8 cellular contexts compared by ENCODE assay signal in genomic region chr11:125874556-125875124, GRCh38. TPM values are rescaled to one million over a fixed set of nuclear protein-coding genes. Genes with fewer than 3 reads are reported as not detected.
DNase-seq lines count a peak whose midpoint lies in the region; ATAC-seq and TF ChIP-seq lines count a peak whose summit lies in the region.

No MANE protein-coding gene starts in this region.

- H3K4me1 ChIP-seq in mucosa of descending colon (ENCODE audit: low read depth) = no peaks in the 10 kb centered on the region
- no peaks in the 10 kb centered on the region for H3K4me1 ChIP-seq in thyroid gland

- H3K27ac Mint-ChIP-seq in activated CD4-positive, alpha-beta T cell treated with anti-CD3 and anti-CD28 coated beads for 36 hours = no peak overlapping the region

- TF ChIP-seq CTCF in AG04449 (IDR thresholded peaks at IDR 0.05; ENCODE audit: insufficient read depth, low read length, missing control alignments) = peak; percentile 81
- TF ChIP-seq CTCF in GM12873 (IDR thresholded peaks at IDR 0.05; ENCODE audit: insufficient read depth, low read depth, low read length, missing control alignments) = peak; percentile 88
- peak; percentile 42 for TF ChIP-seq CTCF in mucosa of descending colon (IDR thresholded peaks at IDR 0.05)
- peak; percentile 25 to 78 (median 62) for TF ChIP-seq CTCF in thyroid gland (IDR thresholded peaks at IDR 0.05)

- DNase-seq in AG04449 (ENCODE audit: low read depth, low spot score) (no peak), NCI-H2227 (lab: John Stamatoyannopoulos, UW; ENCODE audit: unreplicated experiment) (peak; percentile 77), erythroblast (lab: John Stamatoyannopoulos, UW) (peak; percentile 52 to 76), mucosa of descending colon (peak in 1 of 3 donors; percentile 83), thyroid gland (peak; percentile 48 to 49)
- DNase-seq in activated CD4-positive, alpha-beta T cell treated with anti-CD3 and anti-CD28 coated beads for 36 hours = peak; percentile 70

- WGBS in thyroid gland, 2 donors = 11% methylated on average over 8 of the region's 8 CpGs

- no peak overlapping the region for H3K27ac ChIP-seq in thyroid gland

- ATAC-seq in HG03045 (IDR thresholded peaks at IDR 0.05; ENCODE audit: unreplicated experiment) (peak; percentile 77), mucosa of descending colon (peak; percentile 78)
- peak; percentile 85 for ATAC-seq in activated CD4-positive, alpha-beta T cell treated with anti-CD3 and anti-CD28 coated beads for 36 hours

- no peaks in the 10 kb centered on the region for H3K4me1 Mint-ChIP-seq in activated CD4-positive, alpha-beta T cell treated with anti-CD3 and anti-CD28 coated beads for 36 hours

- H3K4me3 Mint-ChIP-seq in activated CD4-positive, alpha-beta T cell treated with anti-CD3 and anti-CD28 coated beads for 36 hours = no peak overlapping the region

- H3K27me3 Mint-ChIP-seq in activated CD4-positive, alpha-beta T cell treated with anti-CD3 and anti-CD28 coated beads for 36 hours = peaks cover 2% of the 10 kb centered on the region

- TF ChIP-seq POLR2A in erythroblast (IDR thresholded peaks at IDR 0.05; ENCODE audit: low read length) (no peak), thyroid gland (IDR thresholded peaks at IDR 0.05) (no peak)

- POLR2A ChIA-PET in AG04449 (lab: Yijun Ruan, JAX) = no interaction called here
- POLR2A ChIA-PET in activated CD4-positive, alpha-beta T cell treated with anti-CD3 and anti-CD28 coated beads for 36 hours (lab: Charles Lee) = no interaction called here

- peaks cover 5% of the 10 kb centered on the region for H3K9me3 Mint-ChIP-seq in activated CD4-positive, alpha-beta T cell treated with anti-CD3 and anti-CD28 coated beads for 36 hours (ENCODE audit: low read depth)

- no peaks in the 10 kb centered on the region for H3K36me3 ChIP-seq in mucosa of descending colon (ENCODE audit: low read depth)
- no peaks in the 10 kb centered on the region for H3K36me3 ChIP-seq in thyroid gland

- H3K4me3 ChIP-seq in AG04449 (ENCODE audit: low read depth, low read length) (no peak overlapping the region), mucosa of descending colon (no peak overlapping the region), thyroid gland (replicated peaks in 1 of 3) (no peak overlapping the region)

- H3K27me3 ChIP-seq in thyroid gland = no peaks in the 10 kb centered on the region

- H3K36me3 Mint-ChIP-seq in activated CD4-positive, alpha-beta T cell treated with anti-CD3 and anti-CD28 coated beads for 36 hours (ENCODE audit: low read depth) = no peaks in the 10 kb centered on the region

- CTCF ChIA-PET in AG04449 (lab: Yijun Ruan, JAX) = interaction anchor here (0.5 to 1.7 kb wide), 12 partner anchors 9 to 913 kb away, joined by 3 to 9 read pairs (median 3); partner anchors contain the start of gene HYLS1
- CTCF ChIA-PET in activated CD4-positive, alpha-beta T cell treated with anti-CD3 and anti-CD28 coated beads for 36 hours (lab: Charles Lee) = interaction anchor here (0.6 to 1.4 kb wide), 7 partner anchors 11 to 1002 kb away, joined by 3 to 4 read pairs (median 3); no protein-coding TSS in a partner anchor

- H3K9me3 ChIP-seq in mucosa of descending colon (no peaks in the 10 kb centered on the region), thyroid gland (no peaks in the 10 kb centered on the region)

- intact Hi-C loops in activated CD4-positive, alpha-beta T cell treated with anti-CD3 and anti-CD28 coated beads for 36 hours (cut with DNase I, micrococcal nuclease) = loop anchor here (1.0 to 10.0 kb wide), 5 partner anchors 150 to 710 kb away; partner anchors contain the start of genes CHEK1 (in 1 of the 2) and PKNOX2 (in 1 of the 2)
- intact Hi-C loops in mucosa of descending colon (cut with DNase I, micrococcal nuclease) (loop anchor here in 1 of 2 donors (5.0 kb wide), 1 partner anchor 352 kb away; no protein-coding TSS in a partner anchor), thyroid gland (cut with DNase I) (loop anchor here (5.0 to 10.0 kb wide), 2 partner anchors 152 to 250 kb away; partner anchors contain the start of gene CHEK1)

RNA-seq across cellular contexts. Expression of gene HYLS1, which starts 12.8 kb away (rescaled TPM):
- 1 to 10 TPM; 7.2 to 9.3 TPM for total RNA-seq in activated CD4-positive, alpha-beta T cell treated with anti-CD3 and anti-CD28 coated beads for 36 hours
- 1 to 10 TPM; 4.6 to 7.5 (median 7.1) TPM for total RNA-seq in mucosa of descending colon
- total RNA-seq in thyroid gland = 1 to 10 TPM; 1.6 to 6.9 (median 3.0) TPM

RNA-seq across cellular contexts. Expression of gene PUS3, which starts 28.4 kb away (rescaled TPM):
- 10 to 100 TPM; 14.3 to 19.9 TPM for total RNA-seq in activated CD4-positive, alpha-beta T cell treated with anti-CD3 and anti-CD28 coated beads for 36 hours
- total RNA-seq in mucosa of descending colon = 10 to 100 TPM in 1 of 3 donors, 1 to 10 TPM in 2; 5.4 to 13.0 (median 7.6) TPM
- total RNA-seq in thyroid gland = 10 to 100 TPM in 3 of 4 donors, 1 to 10 TPM in 1; 9.0 to 34.7 (median 17.9) TPM

RNA-seq across cellular contexts. Expression of gene DDX25, which starts 29.7 kb away (rescaled TPM):
- total RNA-seq in activated CD4-positive, alpha-beta T cell treated with anti-CD3 and anti-CD28 coated beads for 36 hours = not detected
- total RNA-seq in mucosa of descending colon (under 1 TPM in 2 of 3 donors, not detected in 1; 0.05 to 0.54 TPM), thyroid gland (1 to 10 TPM; 1.6 to 3.8 (median 1.9) TPM)

RNA-seq across cellular contexts. Expression of gene PATE4, which starts 41.5 kb away (rescaled TPM):
- total RNA-seq in activated CD4-positive, alpha-beta T cell treated with anti-CD3 and anti-CD28 coated beads for 36 hours = not detected
- total RNA-seq in mucosa of descending colon = not detected
- not detected for total RNA-seq in thyroid gland
